ENCODE assay signal across 22 cellular contexts in the genomic region with DNA sequence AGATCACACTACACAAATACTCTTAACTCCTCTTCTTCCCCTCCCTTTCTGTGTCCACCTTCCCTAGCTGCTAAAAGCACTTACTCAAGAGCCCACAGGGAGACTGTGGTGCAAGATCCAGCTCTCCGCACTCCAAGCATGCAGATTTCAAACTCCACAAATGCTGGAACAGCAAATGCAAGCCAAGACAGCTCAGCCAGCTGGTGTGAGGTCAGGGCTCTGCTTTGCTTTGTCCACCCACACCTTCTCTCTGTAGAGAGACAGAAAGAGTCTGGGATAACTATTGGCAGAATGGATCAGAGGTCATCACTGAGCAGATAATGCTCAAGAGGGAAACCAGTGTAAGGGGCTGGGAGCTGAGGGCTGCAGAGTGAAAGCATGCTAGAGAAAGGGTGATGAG. TPM values are rescaled to one million over a fixed set of nuclear protein-coding genes. Genes with fewer than 3 reads are reported as not detected.
DNase-seq lines count a peak whose midpoint lies in the region; TF ChIP-seq lines count a peak whose summit lies in the region.
"Had no signal": no experiment of that assay in that cellular context is flagged by ENCODE, and none has a peak within 500 bp of the region (broad histone marks: within the 10 kb centered on the region; RNA-seq: fewer than 3 reads in every experiment).

No MANE protein-coding gene starts in this region.

- H3K4me1 ChIP-seq in cardiac muscle cell (ENCODE audit: low read depth) (no peaks in the 10 kb centered on the region), SK-N-SH (ENCODE audit: control insufficient read depth in 1 of 2, insufficient read depth in 2 of 2, low read depth in 1 of 2, low read length in 1 of 2) (no peaks in the 10 kb centered on the region)
- H3K4me1 ChIP-seq: suprapubic skin had no signal

- 84% methylated on average over 1 of the region's 1 CpG for WGBS in SK-N-SH (ENCODE audit: low lambda C conversion rate)

- H3K9ac ChIP-seq in SK-N-SH: no peak overlapping the region

- H3K27me3 ChIP-seq in cardiac muscle cell: no peaks in the 10 kb centered on the region
- no peaks in the 10 kb centered on the region for H3K27me3 ChIP-seq in SK-N-SH (ENCODE audit: insufficient read depth)
- H3K27me3 ChIP-seq: suprapubic skin had no signal

- DNase-seq in amniotic epithelial cell (ENCODE audit: low read depth) (peak; percentile 55), cardiac muscle cell (ENCODE audit: low read depth in 1 of 2, low spot score in 1 of 2) (peak; percentile 20 to 77), mucosa of gallbladder (ENCODE audit: low spot score) (peak; percentile 39), stromal cell of bone marrow (ENCODE audit: low read depth) (peak; percentile 60), SW 1271 (lab: John Stamatoyannopoulos, UW) (no peak), SK-N-SH (no peak), NCI-H1092 (lab: John Stamatoyannopoulos, UW) (no peak)
- no peak for DNase-seq in stimulated activated CD4-positive, alpha-beta T cell treated with anti-CD3 and anti-CD28 coated beads, Interleukin-4, amount 100 ng/mL, for 4 hours
- DNase-seq: activated CD4-positive, alpha-beta T cell treated with anti-CD3 and anti-CD28 coated beads for 1 hour; AML-193; dermis blood vessel endothelial cell; hypothalamus; kidney glomerular epithelial cell; naive B cell; NCI-H187; NCI-H510A; SIG-M5; T-helper 9 cell had no signal

- H3K79me2 ChIP-seq in SK-N-SH (ENCODE audit: insufficient read depth): no peaks in the 10 kb centered on the region

- TF ChIP-seq CTCF in cardiac muscle cell (IDR thresholded peaks at IDR 0.05; ENCODE audit: low read depth, low read length) (no peak), SK-N-SH (IDR thresholded peaks at IDR 0.05) (no peak)

- no peaks in the 10 kb centered on the region for H3K9me3 ChIP-seq in cardiac muscle cell (ENCODE audit: low read depth)
- no peaks in the 10 kb centered on the region for H3K9me3 ChIP-seq in SK-N-SH
- H3K9me3 ChIP-seq: suprapubic skin had no signal

- H3K36me3 ChIP-seq in cardiac muscle cell (no peaks in the 10 kb centered on the region), SK-N-SH (replicated peaks in 1 of 2; ENCODE audit: control insufficient read depth in 1 of 2, insufficient read depth in 2 of 2, low read length in 1 of 2) (no peaks in the 10 kb centered on the region)
- H3K36me3 ChIP-seq: suprapubic skin had no signal

- POLR2A ChIA-PET in SK-N-SH (lab: Yijun Ruan, JAX): no interaction called here

- no peak for TF ChIP-seq RAD21 in SK-N-SH (IDR thresholded peaks at IDR 0.05; ENCODE audit: low read length)

- H4K20me1 ChIP-seq in SK-N-SH (ENCODE audit: insufficient read depth): no peaks in the 10 kb centered on the region

- no peak overlapping the region for H3K4me2 ChIP-seq in SK-N-SH

- no peak overlapping the region for H2AFZ ChIP-seq in SK-N-SH (ENCODE audit: low read depth)

- no peaks in the 10 kb centered on the region for H3F3A ChIP-seq in SK-N-SH (replicated peaks; ENCODE audit: insufficient read depth)

- H3K4me3 ChIP-seq in cardiac muscle cell: no peak overlapping the region
- H3K4me3 ChIP-seq in SK-N-SH (ENCODE audit: low read depth in 2 of 2, low read length in 1 of 2): no peak overlapping the region
- H3K4me3 ChIP-seq: GM12878, suprapubic skin had no signal

- no peak for TF ChIP-seq EP300 in SK-N-SH (IDR thresholded peaks at IDR 0.05; ENCODE audit: borderline replicate concordance in 1 of 2, low read depth in 1 of 2, low read length in 1 of 2)

- H3K9me2 ChIP-seq in SK-N-SH: no peaks in the 10 kb centered on the region

- CTCF ChIA-PET in SK-N-SH (lab: Yijun Ruan, JAX): interaction anchor here (1.2 to 1.6 kb wide), 2 partner anchors 11 to 171 kb away, joined by 4 to 6 read pairs; no protein-coding TSS in a partner anchor

- no peak overlapping the region for H3K27ac ChIP-seq in cardiac muscle cell
- no peak overlapping the region for H3K27ac ChIP-seq in SK-N-SH (ENCODE audit: low read depth in 2 of 2, low read length in 1 of 2)
- H3K27ac ChIP-seq: suprapubic skin had no signal

TF ChIP-seq in SK-N-SH, 30 proteins besides CTCF, POLR2A, EP300 and RAD21:
- no peak for TF ChIP-seq SMC3 (IDR thresholded peaks at IDR 0.05; ENCODE audit: low read depth, low read length)
- TF ChIP-seq TCF12 (IDR thresholded peaks at IDR 0.05): no peak
- TF ChIP-seq, protein P1, sequence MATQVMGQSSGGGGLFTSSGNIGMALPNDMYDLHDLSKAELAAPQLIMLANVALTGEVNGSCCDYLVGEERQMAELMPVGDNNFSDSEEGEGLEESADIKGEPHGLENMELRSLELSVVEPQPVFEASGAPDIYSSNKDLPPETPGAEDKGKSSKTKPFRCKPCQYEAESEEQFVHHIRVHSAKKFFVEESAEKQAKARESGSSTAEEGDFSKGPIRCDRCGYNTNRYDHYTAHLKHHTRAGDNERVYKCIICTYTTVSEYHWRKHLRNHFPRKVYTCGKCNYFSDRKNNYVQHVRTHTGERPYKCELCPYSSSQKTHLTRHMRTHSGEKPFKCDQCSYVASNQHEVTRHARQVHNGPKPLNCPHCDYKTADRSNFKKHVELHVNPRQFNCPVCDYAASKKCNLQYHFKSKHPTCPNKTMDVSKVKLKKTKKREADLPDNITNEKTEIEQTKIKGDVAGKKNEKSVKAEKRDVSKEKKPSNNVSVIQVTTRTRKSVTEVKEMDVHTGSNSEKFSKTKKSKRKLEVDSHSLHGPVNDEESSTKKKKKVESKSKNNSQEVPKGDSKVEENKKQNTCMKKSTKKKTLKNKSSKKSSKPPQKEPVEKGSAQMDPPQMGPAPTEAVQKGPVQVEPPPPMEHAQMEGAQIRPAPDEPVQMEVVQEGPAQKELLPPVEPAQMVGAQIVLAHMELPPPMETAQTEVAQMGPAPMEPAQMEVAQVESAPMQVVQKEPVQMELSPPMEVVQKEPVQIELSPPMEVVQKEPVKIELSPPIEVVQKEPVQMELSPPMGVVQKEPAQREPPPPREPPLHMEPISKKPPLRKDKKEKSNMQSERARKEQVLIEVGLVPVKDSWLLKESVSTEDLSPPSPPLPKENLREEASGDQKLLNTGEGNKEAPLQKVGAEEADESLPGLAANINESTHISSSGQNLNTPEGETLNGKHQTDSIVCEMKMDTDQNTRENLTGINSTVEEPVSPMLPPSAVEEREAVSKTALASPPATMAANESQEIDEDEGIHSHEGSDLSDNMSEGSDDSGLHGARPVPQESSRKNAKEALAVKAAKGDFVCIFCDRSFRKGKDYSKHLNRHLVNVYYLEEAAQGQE (IDR thresholded peaks at IDR 0.05; ENCODE audit: low read depth, low read length): no peak
- TF ChIP-seq, protein P2, sequence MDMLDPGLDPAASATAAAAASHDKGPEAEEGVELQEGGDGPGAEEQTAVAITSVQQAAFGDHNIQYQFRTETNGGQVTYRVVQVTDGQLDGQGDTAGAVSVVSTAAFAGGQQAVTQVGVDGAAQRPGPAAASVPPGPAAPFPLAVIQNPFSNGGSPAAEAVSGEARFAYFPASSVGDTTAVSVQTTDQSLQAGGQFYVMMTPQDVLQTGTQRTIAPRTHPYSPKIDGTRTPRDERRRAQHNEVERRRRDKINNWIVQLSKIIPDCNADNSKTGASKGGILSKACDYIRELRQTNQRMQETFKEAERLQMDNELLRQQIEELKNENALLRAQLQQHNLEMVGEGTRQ (IDR thresholded peaks at IDR 0.05; ENCODE audit: borderline replicate concordance, low read depth, low read length): no peak
- no peak for TF ChIP-seq MXI1 (IDR thresholded peaks at IDR 0.05; ENCODE audit: low read depth, low read length)
- TF ChIP-seq, protein P3, sequence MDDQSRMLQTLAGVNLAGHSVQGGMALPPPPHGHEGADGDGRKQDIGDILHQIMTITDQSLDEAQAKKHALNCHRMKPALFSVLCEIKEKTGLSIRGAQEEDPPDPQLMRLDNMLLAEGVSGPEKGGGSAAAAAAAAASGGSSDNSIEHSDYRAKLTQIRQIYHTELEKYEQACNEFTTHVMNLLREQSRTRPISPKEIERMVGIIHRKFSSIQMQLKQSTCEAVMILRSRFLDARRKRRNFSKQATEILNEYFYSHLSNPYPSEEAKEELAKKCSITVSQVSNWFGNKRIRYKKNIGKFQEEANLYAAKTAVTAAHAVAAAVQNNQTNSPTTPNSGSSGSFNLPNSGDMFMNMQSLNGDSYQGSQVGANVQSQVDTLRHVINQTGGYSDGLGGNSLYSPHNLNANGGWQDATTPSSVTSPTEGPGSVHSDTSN (IDR thresholded peaks at IDR 0.05): no peak
- no peak for TF ChIP-seq RCOR1 (IDR thresholded peaks at IDR 0.05; ENCODE audit: low read length)
- no peak for TF ChIP-seq NFIC (IDR thresholded peaks at IDR 0.05; ENCODE audit: borderline replicate concordance)
- no peak for TF ChIP-seq TAF1 (IDR thresholded peaks at IDR 0.05; ENCODE audit: borderline replicate concordance, low read depth, low read length)
- no peak for TF ChIP-seq FOXJ3 (CRISPR knock-in tag; IDR thresholded peaks at IDR 0.05)
- no peak for TF ChIP-seq RFX5 (IDR thresholded peaks at IDR 0.05; ENCODE audit: low read length)
- TF ChIP-seq GATA2 (CRISPR knock-in tag; IDR thresholded peaks at IDR 0.05): no peak
- TF ChIP-seq FOSL2 (IDR thresholded peaks at IDR 0.05; ENCODE audit: borderline replicate concordance, low read depth): no peak

RNA-seq across cellular contexts. Expression of a gene that starts 45.2 kb away (rescaled TPM):
- not detected in 2 replicates for total RNA-seq in cardiac muscle cell
- not detected in 2 replicates for polyA plus RNA-seq in cardiac muscle cell
- total RNA-seq in mucosa of gallbladder: 30.7 TPM
- polyA plus RNA-seq in SK-N-SH (2012; rRNA removed): 0.05 and 0.32 TPM in 2 replicates
- polyA plus RNA-seq in SK-N-SH (2012; cell fraction: cytosol; rRNA removed): 0.27 and 0.38 TPM in 2 replicates
- 0.08 and 0.16 TPM in 2 replicates for polyA plus RNA-seq in SK-N-SH (2012; cell fraction: nucleus; rRNA removed)
- total RNA-seq: dermis blood vessel endothelial cell, epithelial cell of proximal tubule, HT1080 had no signal

Comparison
In these comparisons a context has a peak if more than half of its experiments do, and no peak if none do; other contexts are left out.
1. DNase-seq: peak in amniotic epithelial cell (single experiment), cardiac muscle cell (2 of 2), mucosa of gallbladder (single experiment) and stromal cell of bone marrow (single experiment); none in SW 1271 (0 of 2), SK-N-SH (single experiment), NCI-H1092 (single experiment) and stimulated activated CD4-positive, alpha-beta T cell treated with anti-CD3 and anti-CD28 coated beads, Interleukin-4, amount 100 ng/mL, for 4 hours (0 of 2).
2. RNA of a gene that starts 45.2 kb away (total RNA-seq): 30.7 TPM in mucosa of gallbladder (single experiment); not detected in cardiac muscle cell; every median in the first group is over 10 times any median in the second.